In genomic region chr15:22811640-22812039, GRCh38 we compare ENCODE assay signal across 8 cellular contexts.
DNase-seq lines count a peak whose midpoint lies in the region; ATAC-seq and TF ChIP-seq lines count a peak whose summit lies in the region.

No MANE protein-coding gene starts in this region.

- no peak overlapping the region for H3K27ac ChIP-seq in WERI-Rb-1

- H3K4me3 ChIP-seq in WERI-Rb-1 (ENCODE audit: low read depth, low read length), result no peak overlapping the region

- no peaks in the 10 kb centered on the region for H3K27me3 ChIP-seq in WERI-Rb-1 (ENCODE audit: insufficient read depth, low read depth, severe bottlenecking)

- no peaks in the 10 kb centered on the region for H3K9me3 ChIP-seq in WERI-Rb-1 (ENCODE audit: severe bottlenecking)

- peak; percentile 26 for DNase-seq in stimulated activated CD4-positive, alpha-beta T cell treated with anti-CD3 and anti-CD28 coated beads, Interleukin-15, amount 100 ng/mL, for 24 hours
- DNase-seq in stimulated activated CD4-positive, alpha-beta T cell treated with anti-CD3 and anti-CD28 coated beads, Interleukin-12 subunit alpha, Interleukin-12 subunit beta, amount 100 ng/mL, for 4 hours, result no peak
- DNase-seq in WERI-Rb-1, result peak; percentile 44
- peak; percentile 48 for DNase-seq in iPS-NIHi7 (ENCODE audit: extremely low spot score)
- no peak for DNase-seq in GM19240 (ENCODE audit: insufficient read length, low spot score)
- no peak for DNase-seq in kidney glomerular epithelial cell (lab: John Stamatoyannopoulos, UW)
- DNase-seq in NCI-H226, result no peak

- peak; percentile 39; the same call in 1 of the 2 replicates for TF ChIP-seq CTCF in WERI-Rb-1 (IDR thresholded peaks at IDR 0.05; ENCODE audit: low read depth, low read length)

- no peak for ATAC-seq in GM19328 (IDR thresholded peaks at IDR 0.05; ENCODE audit: unreplicated experiment)

- no peaks in the 10 kb centered on the region; the same call in none of the 2 replicates for H3K36me3 ChIP-seq in WERI-Rb-1

Comparison
In these comparisons a context has a peak if more than half of its experiments do, and no peak if none do; other contexts are left out.
1. DNase-seq: peak in stimulated activated CD4-positive, alpha-beta T cell treated with anti-CD3 and anti-CD28 coated beads, Interleukin-15, amount 100 ng/mL, for 24 hours (single experiment), WERI-Rb-1 (single experiment) and iPS-NIHi7 (single experiment); none in stimulated activated CD4-positive, alpha-beta T cell treated with anti-CD3 and anti-CD28 coated beads, Interleukin-12 subunit alpha, Interleukin-12 subunit beta, amount 100 ng/mL, for 4 hours (single experiment), GM19240 (single experiment), kidney glomerular epithelial cell (single experiment) and NCI-H226 (single experiment).